21 cellular contexts compared by ENCODE assay signal in the genomic region with DNA sequence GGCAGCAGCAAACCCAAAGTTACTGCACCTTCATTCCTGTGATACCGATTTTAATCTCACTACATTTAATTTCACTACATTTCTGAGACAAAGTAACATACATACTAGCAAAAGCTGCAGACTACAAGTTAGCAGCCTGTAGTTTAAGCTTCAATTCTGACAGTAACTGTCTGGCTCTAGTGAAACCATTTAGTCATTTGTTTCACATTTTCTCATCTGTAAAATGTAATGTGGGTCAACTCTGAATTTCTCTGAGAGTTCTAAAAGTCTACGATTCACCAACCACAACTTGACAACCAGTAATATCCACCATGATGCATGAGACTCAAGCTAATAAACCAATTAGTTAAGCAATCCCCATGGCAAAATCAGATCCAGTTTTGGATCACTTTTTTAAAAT.
DNase-seq lines count a peak whose midpoint lies in the region; ATAC-seq and TF ChIP-seq lines count a peak whose summit lies in the region.
"Had no signal": no experiment of that assay in that cellular context is flagged by ENCODE, and none has a peak within 500 bp of the region (broad histone marks: within the 10 kb centered on the region; RNA-seq: fewer than 3 reads in every experiment).

No MANE protein-coding gene starts in this region.

- H3K27ac ChIP-seq in breast epithelium = no peak overlapping the region
- peak overlapping the region; percentile 53 for H3K27ac ChIP-seq in foreskin keratinocyte
- H3K27ac ChIP-seq: esophagus squamous epithelium, pancreas, stomach, upper lobe of left lung had no signal

- BruUV-seq in MCF 10A (replicated peaks; lab: Mats Ljungman, UMichigan) = no TSS peak

- H3K4me3 ChIP-seq in breast epithelium = no peak overlapping the region
- H3K4me3 ChIP-seq: esophagus squamous epithelium, pancreas, sigmoid colon, stomach, upper lobe of left lung had no signal

- no peak for ATAC-seq in foreskin keratinocyte
- ATAC-seq in HG03095 (IDR thresholded peaks at IDR 0.05; ENCODE audit: unreplicated experiment) = no peak
- ATAC-seq in GM21576 (IDR thresholded peaks at IDR 0.05; ENCODE audit: unreplicated experiment) = no peak
- ATAC-seq: left ventricle myocardium superior had no signal

- no peaks in the 10 kb centered on the region for H3K9me3 Mint-ChIP-seq in MCF 10A (ENCODE audit: unreplicated experiment)
- H3K9me3 Mint-ChIP-seq in activated T-helper 1 cell treated with anti-CD3 and anti-CD28 coated beads, Interleukin-12 subunit alpha, Interleukin-12 subunit beta, Interleukin-2, Interleukin-4 antibody, amounts not matched to agents 30 ng/mL and 10 ng/mL and 1 ng/mL, durations not matched to agents 14 hours and 24 hours and 36 hours = no peaks in the 10 kb centered on the region
- no peaks in the 10 kb centered on the region for H3K9me3 Mint-ChIP-seq in stimulated activated naive CD8-positive, alpha-beta T cell treated with anti-CD3 and anti-CD28 coated beads, Interleukin-15, Interleukin-2, amounts not matched to agents 100 ng/mL and 50 ng/mL, for 24 hours

- DNase-seq in MCF 10A (ENCODE audit: unreplicated experiment) (no peak), breast epithelium (ENCODE audit: low spot score in 2 of 2) (no peak), foreskin keratinocyte (no peak)
- DNase-seq in activated T-helper 1 cell treated with anti-CD3 and anti-CD28 coated beads, Interleukin-12 subunit alpha, Interleukin-12 subunit beta, Interleukin-2, Interleukin-4 antibody, amounts not matched to agents 30 ng/mL and 10 ng/mL and 1 ng/mL, durations not matched to agents 14 hours and 24 hours and 36 hours (ENCODE audit: low spot score) = no peak
- no peak for DNase-seq in stimulated activated CD4-positive, alpha-beta T cell treated with anti-CD3 and anti-CD28 coated beads, Interleukin-4, amount 100 ng/mL, for 24 hours
- DNase-seq: activated effector memory CD4-positive, alpha-beta T cell treated with anti-CD3 and anti-CD28 coated beads, Interleukin-2, amount 50 U/mL, for 16 hours; effector memory CD4-positive, alpha-beta T cell; esophagus squamous epithelium; glutamatergic neuron; left ventricle myocardium superior; NCI-H1105; NCI-H2107; pancreas; SHP77; sigmoid colon; stomach; T-helper 1 cell; upper lobe of left lung had no signal

- no peaks in the 10 kb centered on the region for H3K36me3 ChIP-seq in breast epithelium
- H3K36me3 ChIP-seq: esophagus squamous epithelium, pancreas, sigmoid colon, stomach, upper lobe of left lung had no signal

- H3K4me1 ChIP-seq in breast epithelium (no peaks in the 10 kb centered on the region), foreskin keratinocyte (peaks cover 21% of the 10 kb centered on the region)
- H3K4me1 ChIP-seq: esophagus squamous epithelium, upper lobe of left lung had no signal

- TF ChIP-seq POLR2A in breast epithelium (IDR thresholded peaks at IDR 0.05) = no peak

- intact Hi-C loops in MCF 10A (cut with micrococcal nuclease) = loop anchor here (5.0 kb wide), 1 partner anchor 292 kb away; no protein-coding TSS in a partner anchor
- intact Hi-C loops in breast epithelium (cut with DNase I; ENCODE audit: low total_unique reads) = no loop called here
- intact Hi-C loops in activated T-helper 1 cell treated with anti-CD3 and anti-CD28 coated beads, Interleukin-12 subunit alpha, Interleukin-12 subunit beta, Interleukin-2, Interleukin-4 antibody, amounts not matched to agents 30 ng/mL and 10 ng/mL and 1 ng/mL, durations not matched to agents 14 hours and 24 hours and 36 hours (cut with micrococcal nuclease) = no loop called here

- POLR2A ChIA-PET in MCF 10A (lab: Yijun Ruan, JAX) = interaction anchor here (1.0 kb wide), 1 partner anchor 189 kb away, joined by 3 read pairs; no protein-coding TSS in a partner anchor

- H3K36me3 Mint-ChIP-seq in MCF 10A (ENCODE audit: insufficient read depth, unreplicated experiment) = peaks cover 6% of the 10 kb centered on the region
- H3K36me3 Mint-ChIP-seq in activated T-helper 1 cell treated with anti-CD3 and anti-CD28 coated beads, Interleukin-12 subunit alpha, Interleukin-12 subunit beta, Interleukin-2, Interleukin-4 antibody, amounts not matched to agents 30 ng/mL and 10 ng/mL and 1 ng/mL, durations not matched to agents 14 hours and 24 hours and 36 hours (ENCODE audit: low read depth) = no peaks in the 10 kb centered on the region
- H3K36me3 Mint-ChIP-seq in stimulated activated naive CD8-positive, alpha-beta T cell treated with anti-CD3 and anti-CD28 coated beads, Interleukin-15, Interleukin-2, amounts not matched to agents 100 ng/mL and 50 ng/mL, for 24 hours (ENCODE audit: low read depth) = no peaks in the 10 kb centered on the region

- H3K9me3 ChIP-seq in breast epithelium = no peaks in the 10 kb centered on the region
- H3K9me3 ChIP-seq: esophagus squamous epithelium, pancreas, sigmoid colon, stomach, upper lobe of left lung had no signal

- H3K27ac Mint-ChIP-seq in MCF 10A (ENCODE audit: low read depth, unreplicated experiment) = peak overlapping the region; percentile 18
- peak overlapping the region; percentile 63 for H3K27ac Mint-ChIP-seq in activated T-helper 1 cell treated with anti-CD3 and anti-CD28 coated beads, Interleukin-12 subunit alpha, Interleukin-12 subunit beta, Interleukin-2, Interleukin-4 antibody, amounts not matched to agents 30 ng/mL and 10 ng/mL and 1 ng/mL, durations not matched to agents 14 hours and 24 hours and 36 hours
- H3K27ac Mint-ChIP-seq in stimulated activated naive CD8-positive, alpha-beta T cell treated with anti-CD3 and anti-CD28 coated beads, Interleukin-15, Interleukin-2, amounts not matched to agents 100 ng/mL and 50 ng/mL, for 24 hours = peak overlapping the region; percentile 82

- peaks cover 30% of the 10 kb centered on the region for H3K4me1 Mint-ChIP-seq in MCF 10A (ENCODE audit: insufficient read depth, unreplicated experiment)
- peaks cover 10% of the 10 kb centered on the region for H3K4me1 Mint-ChIP-seq in activated T-helper 1 cell treated with anti-CD3 and anti-CD28 coated beads, Interleukin-12 subunit alpha, Interleukin-12 subunit beta, Interleukin-2, Interleukin-4 antibody, amounts not matched to agents 30 ng/mL and 10 ng/mL and 1 ng/mL, durations not matched to agents 14 hours and 24 hours and 36 hours (ENCODE audit: low read depth)
- peaks cover 23% of the 10 kb centered on the region for H3K4me1 Mint-ChIP-seq in stimulated activated naive CD8-positive, alpha-beta T cell treated with anti-CD3 and anti-CD28 coated beads, Interleukin-15, Interleukin-2, amounts not matched to agents 100 ng/mL and 50 ng/mL, for 24 hours (ENCODE audit: low read depth)

- CTCF ChIA-PET in MCF 10A (lab: Yijun Ruan, JAX) = interaction anchor here (0.7 to 1.0 kb wide), 3 partner anchors 11 to 312 kb away, joined by 3 read pairs; no protein-coding TSS in a partner anchor

- H3K27me3 Mint-ChIP-seq in MCF 10A (ENCODE audit: insufficient read depth, unreplicated experiment) = no peaks in the 10 kb centered on the region
- H3K27me3 Mint-ChIP-seq in activated T-helper 1 cell treated with anti-CD3 and anti-CD28 coated beads, Interleukin-12 subunit alpha, Interleukin-12 subunit beta, Interleukin-2, Interleukin-4 antibody, amounts not matched to agents 30 ng/mL and 10 ng/mL and 1 ng/mL, durations not matched to agents 14 hours and 24 hours and 36 hours (ENCODE audit: insufficient read depth) = peaks cover 7% of the 10 kb centered on the region
- H3K27me3 Mint-ChIP-seq in stimulated activated naive CD8-positive, alpha-beta T cell treated with anti-CD3 and anti-CD28 coated beads, Interleukin-15, Interleukin-2, amounts not matched to agents 100 ng/mL and 50 ng/mL, for 24 hours = no peaks in the 10 kb centered on the region

- TF ChIP-seq CTCF in MCF 10A (IDR thresholded peaks at IDR 0.05; ENCODE audit: unreplicated experiment) (no peak), breast epithelium (IDR thresholded peaks at IDR 0.05) (no peak), foreskin keratinocyte (conservative IDR thresholded peaks at IDR 0.05) (no peak)

- H3K27me3 ChIP-seq in breast epithelium (no peaks in the 10 kb centered on the region), foreskin keratinocyte (no peaks in the 10 kb centered on the region)
- H3K27me3 ChIP-seq: esophagus squamous epithelium, pancreas, sigmoid colon, stomach, upper lobe of left lung had no signal

- no peak overlapping the region for H3K4me3 Mint-ChIP-seq in MCF 10A (ENCODE audit: unreplicated experiment)
- no peak overlapping the region for H3K4me3 Mint-ChIP-seq in activated T-helper 1 cell treated with anti-CD3 and anti-CD28 coated beads, Interleukin-12 subunit alpha, Interleukin-12 subunit beta, Interleukin-2, Interleukin-4 antibody, amounts not matched to agents 30 ng/mL and 10 ng/mL and 1 ng/mL, durations not matched to agents 14 hours and 24 hours and 36 hours
- peak overlapping the region; percentile 50 for H3K4me3 Mint-ChIP-seq in stimulated activated naive CD8-positive, alpha-beta T cell treated with anti-CD3 and anti-CD28 coated beads, Interleukin-15, Interleukin-2, amounts not matched to agents 100 ng/mL and 50 ng/mL, for 24 hours

Comparison
In these comparisons a context has a peak if more than half of its experiments do, and no peak if none do; other contexts are left out.
1. H3K27ac Mint-ChIP-seq: peak in every context shown above with its lines; median percentile 82 in stimulated activated naive CD8-positive, alpha-beta T cell treated with anti-CD3 and anti-CD28 coated beads, Interleukin-15, Interleukin-2, amounts not matched to agents 100 ng/mL and 50 ng/mL, for 24 hours; 63 in activated T-helper 1 cell treated with anti-CD3 and anti-CD28 coated beads, Interleukin-12 subunit alpha, Interleukin-12 subunit beta, Interleukin-2, Interleukin-4 antibody, amounts not matched to agents 30 ng/mL and 10 ng/mL and 1 ng/mL, durations not matched to agents 14 hours and 24 hours and 36 hours; 18 in MCF 10A.